In genomic region chr10:12579954-12580858, GRCh38 we compare ENCODE assay signal across 10 cellular contexts.
A peak's percentile ranks its signal among the peaks of the same experiment; 100 is the strongest.
DNase-seq lines count a peak whose midpoint lies in the region; ATAC-seq, FAIRE-seq and TF ChIP-seq lines count a peak whose summit lies in the region.
"Had no signal": no experiment of that assay in that cellular context is flagged by ENCODE, and none has a peak within 500 bp of the region (broad histone marks: within the 10 kb centered on the region; RNA-seq: fewer than 3 reads in every experiment).

No MANE protein-coding gene starts in this region.

- H3K4me1 Mint-ChIP-seq in effector memory CD8-positive, alpha-beta T cell (ENCODE audit: low read depth in 2 of 2): peaks cover 7 to 12% of the 10 kb centered on the region in 2 donors

- H3K4me3 ChIP-seq in right lobe of liver: no peak overlapping the region
- H3K4me3 ChIP-seq: HAP-1 had no signal

- FAIRE-seq in RCC 7860 (lab: Jason Lieb, UNC): peak; percentile 40
- FAIRE-seq: colon had no signal

- peaks cover 6% of the 10 kb centered on the region for H3K36me3 Mint-ChIP-seq in effector memory CD8-positive, alpha-beta T cell (ENCODE audit: insufficient read depth)

- no peaks in the 10 kb centered on the region for H3K9me3 ChIP-seq in right lobe of liver

- TF ChIP-seq CTCF in right lobe of liver (IDR thresholded peaks at IDR 0.05): no peak

- peak; percentile 96 for ATAC-seq in GM18511 (IDR thresholded peaks at IDR 0.05; ENCODE audit: unreplicated experiment)
- peak; percentile 93 for ATAC-seq in GM21825 (IDR thresholded peaks at IDR 0.05; ENCODE audit: unreplicated experiment)
- ATAC-seq in right lobe of liver: peak in 3 of 4 donors; percentile 62 to 87 (median 63)
- ATAC-seq in effector memory CD8-positive, alpha-beta T cell (replicated peaks): no peak

- H3K27me3 ChIP-seq in right lobe of liver: no peaks in the 10 kb centered on the region

- DNase-seq in RCC 7860 (ENCODE audit: low spot score) (peak; percentile 63), right lobe of liver (no peak), HuH-7 (ENCODE audit: low spot score) (no peak), cerebellar cortex (ENCODE audit: low spot score) (no peak)
- no peak for DNase-seq in effector memory CD8-positive, alpha-beta T cell
- DNase-seq in effector CD4-positive, alpha-beta T cell: no peak

- intact Hi-C loops in right lobe of liver (cut with DNase I): no loop called here

- WGBS in right lobe of liver (ENCODE audit: insufficient coverage, low coverage, low lambda C conversion rate, missing lambda C conversion rate): 42% methylated on average over 7 of the region's 7 CpGs

- H3K9me3 Mint-ChIP-seq in effector memory CD8-positive, alpha-beta T cell: no peaks in the 10 kb centered on the region

- H3K4me1 ChIP-seq in right lobe of liver: peaks cover 0 to 5% (median 0%) of the 10 kb centered on the region in 4 donors
- H3K4me1 ChIP-seq: HAP-1 had no signal

- no peaks in the 10 kb centered on the region for H3K27me3 Mint-ChIP-seq in effector memory CD8-positive, alpha-beta T cell

- H3K4me3 Mint-ChIP-seq in effector memory CD8-positive, alpha-beta T cell: no peak overlapping the region

- no peak overlapping the region for H3K27ac Mint-ChIP-seq in effector memory CD8-positive, alpha-beta T cell

- no peak for TF ChIP-seq POLR2A in right lobe of liver (IDR thresholded peaks at IDR 0.05)

- no peaks in the 10 kb centered on the region for H3K36me3 ChIP-seq in right lobe of liver
- H3K36me3 ChIP-seq: HAP-1 had no signal

- H3K27ac ChIP-seq in right lobe of liver: no peak overlapping the region
